6 cellular contexts compared by ENCODE assay signal in the genomic region with DNA sequence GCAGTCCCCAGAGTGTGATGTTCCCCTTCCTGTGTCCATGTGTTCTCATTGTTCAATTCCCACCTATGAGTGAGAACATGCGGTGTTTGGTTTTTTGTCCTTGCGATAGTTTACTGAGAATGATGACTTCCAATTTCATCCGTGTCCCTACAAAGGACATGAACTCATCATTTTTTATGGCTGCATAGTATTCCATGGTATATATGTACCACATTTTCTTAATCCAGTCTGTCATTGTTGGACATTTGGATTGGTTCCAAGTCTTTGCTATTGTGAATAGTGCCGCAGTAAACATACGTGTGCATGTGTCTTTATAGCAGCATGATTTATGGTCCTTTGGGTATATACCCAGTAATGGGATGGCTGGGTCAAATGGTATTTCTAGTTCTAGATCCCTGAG. TPM values are rescaled to one million over a fixed set of nuclear protein-coding genes. Genes with fewer than 3 reads are reported as not detected.
"Had no signal": no experiment of that assay in that cellular context is flagged by ENCODE, and none has a peak within 500 bp of the region (broad histone marks: within the 10 kb centered on the region; RNA-seq: fewer than 3 reads in every experiment).

No MANE protein-coding gene starts in this region.

RNA-seq across cellular contexts. Expression of a gene that starts 8.0 kb away (rescaled TPM):
- total RNA-seq: ascending aorta had no signal

RNA-seq across cellular contexts. Expression of a gene that starts 50.5 kb away (rescaled TPM):
- total RNA-seq: ascending aorta had no signal

RNA-seq across cellular contexts. Expression of a gene that starts 58.3 kb away (rescaled TPM):
- total RNA-seq: activated naive CD4-positive, alpha-beta T cell treated with anti-CD3 and anti-CD28 coated beads for 36 hours; activated T-cell treated with anti-CD3 and anti-CD28 coated beads, Interleukin-2, amount 50 U/mL, for 4 hours; activated T-helper 1 cell treated with anti-CD3 and anti-CD28 coated beads, Interleukin-12 subunit alpha, Interleukin-12 subunit beta, Interleukin-2, Interleukin-4 antibody, amounts not matched to agents 30 ng/mL and 10 ng/mL and 1 ng/mL, durations not matched to agents 14 hours and 24 hours and 36 hours; ascending aorta; cardiac muscle cell; chondrocyte had no signal
- polyA plus RNA-seq: cardiac muscle cell had no signal
